12 cellular contexts compared by ENCODE assay signal in genomic region chr20:23963941-23964340, GRCh38. TPM values are rescaled to one million over a fixed set of nuclear protein-coding genes. Genes with fewer than 3 reads are reported as not detected.
"Had no signal": no experiment of that assay in that cellular context is flagged by ENCODE, and none has a peak within 500 bp of the region (broad histone marks: within the 10 kb centered on the region; RNA-seq: fewer than 3 reads in every experiment).

No MANE protein-coding gene starts in this region.

- H3K4me3 ChIP-seq: GM23248, K562 had no signal

- H3K9ac ChIP-seq: GM23248 had no signal

- ATAC-seq: K562 had no signal

- H3K27ac ChIP-seq: GM23248, HL-60 had no signal

- FAIRE-seq: K562 had no signal

- DNase-seq: GM23248, GOT3, H7, HCEC 1CT, HFFc6, IMR-90, Kasumi-1, KG1 had no signal

RNA-seq across cellular contexts. Expression of gene GGTLC1, which starts 24.6 kb away (rescaled TPM):
- total RNA-seq: GM23248, H4, H7, HFFc6, HT1080, IMR-90, K562 had no signal
- polyA plus RNA-seq: GM23248, IMR-90, K562 had no signal
